Comparison of ENCODE assay signal across 23 cellular contexts in genomic region chr14:105440554-105440900, GRCh38. TPM values are rescaled to one million over a fixed set of nuclear protein-coding genes. Genes with fewer than 3 reads are reported as not detected.
"Had no signal": no experiment of that assay in that cellular context is flagged by ENCODE, and none has a peak within 500 bp of the region (broad histone marks: within the 10 kb centered on the region; RNA-seq: fewer than 3 reads in every experiment).

No MANE protein-coding gene starts in this region.

- H3K4me3 ChIP-seq: esophagus squamous epithelium, pancreas, smooth muscle cell, suprapubic skin, transverse colon, upper lobe of right lung, uterus had no signal

- H3K27ac ChIP-seq: esophagus squamous epithelium, neutrophil, pancreas, suprapubic skin, transverse colon, upper lobe of right lung, uterus had no signal

- H3K27me3 ChIP-seq: esophagus squamous epithelium, neutrophil, pancreas, suprapubic skin, transverse colon, upper lobe of right lung, uterus had no signal

- H3K4me3 Mint-ChIP-seq: effector memory CD8-positive, alpha-beta T cell; natural killer cell; stimulated activated naive CD8-positive, alpha-beta T cell treated with anti-CD3 and anti-CD28 coated beads, Interleukin-15, amount 100 ng/mL, for 72 hours had no signal

- H3K9me3 Mint-ChIP-seq: effector memory CD8-positive, alpha-beta T cell; natural killer cell; stimulated activated naive CD8-positive, alpha-beta T cell treated with anti-CD3 and anti-CD28 coated beads, Interleukin-15, amount 100 ng/mL, for 72 hours had no signal

- H3K36me3 ChIP-seq: transverse colon, upper lobe of right lung, uterus had no signal

- H3K27ac Mint-ChIP-seq: effector memory CD8-positive, alpha-beta T cell; natural killer cell had no signal

- ATAC-seq: effector memory CD8-positive, alpha-beta T cell; natural killer cell; sciatic nerve; stimulated activated naive CD8-positive, alpha-beta T cell treated with anti-CD3 and anti-CD28 coated beads, Interleukin-15, amount 100 ng/mL, for 72 hours had no signal

- H3K9me3 ChIP-seq: esophagus squamous epithelium, neutrophil, pancreas, suprapubic skin, transverse colon, upper lobe of right lung, uterus had no signal

- H3K36me3 Mint-ChIP-seq: natural killer cell had no signal

- H3K4me1 ChIP-seq: pancreas, transverse colon, upper lobe of right lung, uterus had no signal

- H3K27me3 Mint-ChIP-seq: effector memory CD8-positive, alpha-beta T cell; stimulated activated naive CD8-positive, alpha-beta T cell treated with anti-CD3 and anti-CD28 coated beads, Interleukin-15, amount 100 ng/mL, for 72 hours had no signal

- DNase-seq: cortex of kidney; effector memory CD8-positive, alpha-beta T cell; erythroblast; esophagus squamous epithelium; hypothalamus; natural killer cell; retina; stimulated activated CD4-positive, alpha-beta T cell treated with anti-CD3 and anti-CD28 coated beads, Interleukin-12 subunit alpha, Interleukin-12 subunit beta, amount 100 ng/mL, for 4 hours; stimulated activated CD4-positive, alpha-beta T cell treated with anti-CD3 and anti-CD28 coated beads, Interleukin-1b, Interleukin-23, amount 100 ng/mL, for 48 hours; stimulated activated CD4-positive, alpha-beta T cell treated with anti-CD3 and anti-CD28 coated beads, Interleukin-4, amount 100 ng/mL, for 1 hour; stimulated activated CD8-positive, alpha-beta memory T cell treated with anti-CD3 and anti-CD28 coated beads, Interleukin-4, amount 100 ng/mL, for 48 hours; stimulated activated naive CD4-positive, alpha-beta T cell; stimulated activated naive CD8-positive, alpha-beta T cell treated with anti-CD3 and anti-CD28 coated beads, Interleukin-15, amount 100 ng/mL, for 72 hours; transverse colon; upper lobe of right lung; uterus had no signal

RNA-seq across cellular contexts. Expression of gene TEX22, which starts 42.2 kb away (rescaled TPM):
- total RNA-seq: mesenteric fat pad had no signal

RNA-seq across cellular contexts. Expression of gene CRIP1, which starts 46.2 kb away (rescaled TPM):
- total RNA-seq: frontal cortex had no signal
